Comparison of ENCODE assay signal across 30 cellular contexts in genomic region chr13:33480561-33480960, GRCh38.
"Had no signal": no experiment of that assay in that cellular context is flagged by ENCODE, and none has a peak within 500 bp of the region (broad histone marks: within the 10 kb centered on the region; RNA-seq: fewer than 3 reads in every experiment).

No MANE protein-coding gene starts in this region.

- H3K4me3 Mint-ChIP-seq: activated CD4-positive, alpha-beta T cell treated with anti-CD3 and anti-CD28 coated beads, Interleukin-2, amount 10 ng/mL, durations not matched to agents 24 days and 14 days; activated CD8-positive, alpha-beta T cell treated with anti-CD3 and anti-CD28 coated beads for 36 hours; activated T-cell treated with anti-CD3 and anti-CD28 coated beads, Interleukin-2, amount 50 U/mL, for 4 hours; activated T-helper 17 cell treated with anti-CD3 and anti-CD28 coated beads, Interleukin-2, amount 50 U/mL, for 72 hours; central memory CD8-positive, alpha-beta T cell; dendritic cell treated with granulocyte-macrophage colony-stimulating factor and Interleukin-4, amounts not matched to agents 40 ng/mL and 50 ng/mL, for 4 days; mesothelial cell of epicardium; nephron progenitor cell; stimulated activated memory B cell treated with anti-CD40 and anti-IgM and Interleukin-4, amounts not matched to agents 10 μg/mL and 1 μg/mL and 100 μg/mL, for 72 hours; stimulated activated naive CD8-positive, alpha-beta T cell treated with anti-CD3 and anti-CD28 coated beads, Interleukin-15, amount 100 ng/mL, for 72 hours had no signal

- H3K27ac ChIP-seq: epithelial cell of prostate, esophagus squamous epithelium, foreskin keratinocyte, heart left ventricle, neutrophil, ovary, right lobe of liver, thyroid gland, upper lobe of left lung had no signal

- H3K9me3 ChIP-seq: ovary, right lobe of liver, thyroid gland had no signal

- H3K27me3 ChIP-seq: esophagus squamous epithelium, foreskin keratinocyte, heart left ventricle, neutrophil, ovary, right lobe of liver, thyroid gland, upper lobe of left lung had no signal

- H3K4me1 ChIP-seq: esophagus squamous epithelium, heart left ventricle, right lobe of liver, thyroid gland, upper lobe of left lung had no signal

- H3K27ac Mint-ChIP-seq: activated CD4-positive, alpha-beta T cell treated with anti-CD3 and anti-CD28 coated beads, Interleukin-2, amount 10 ng/mL, durations not matched to agents 24 days and 14 days; activated CD8-positive, alpha-beta T cell treated with anti-CD3 and anti-CD28 coated beads for 36 hours; activated T-helper 17 cell treated with anti-CD3 and anti-CD28 coated beads, Interleukin-2, amount 50 U/mL, for 72 hours; dendritic cell treated with granulocyte-macrophage colony-stimulating factor and Interleukin-4, amounts not matched to agents 40 ng/mL and 50 ng/mL, for 4 days; mesothelial cell of epicardium; naive B cell; nephron progenitor cell; progenitor cell of endocrine pancreas; stimulated activated memory B cell treated with anti-CD40 and anti-IgM and Interleukin-4, amounts not matched to agents 10 μg/mL and 1 μg/mL and 100 μg/mL, for 72 hours; stimulated activated naive CD8-positive, alpha-beta T cell treated with anti-CD3 and anti-CD28 coated beads, Interleukin-15, amount 100 ng/mL, for 72 hours had no signal

- H3K36me3 ChIP-seq: esophagus squamous epithelium, heart left ventricle, neutrophil, ovary, right lobe of liver, thyroid gland, upper lobe of left lung had no signal

- H3K4me1 Mint-ChIP-seq: activated CD4-positive, alpha-beta T cell treated with anti-CD3 and anti-CD28 coated beads, Interleukin-2, amount 10 ng/mL, durations not matched to agents 24 days and 14 days; activated T-helper 17 cell treated with anti-CD3 and anti-CD28 coated beads, Interleukin-2, amount 50 U/mL, for 72 hours; central memory CD8-positive, alpha-beta T cell; mesothelial cell of epicardium; naive B cell; nephron progenitor cell; stimulated activated memory B cell treated with anti-CD40 and anti-IgM and Interleukin-4, amounts not matched to agents 10 μg/mL and 1 μg/mL and 100 μg/mL, for 72 hours; stimulated activated naive CD8-positive, alpha-beta T cell treated with anti-CD3 and anti-CD28 coated beads, Interleukin-15, amount 100 ng/mL, for 72 hours had no signal

- H3K4me3 ChIP-seq: esophagus squamous epithelium, heart left ventricle, ovary, right lobe of liver, thyroid gland, upper lobe of left lung had no signal

- DNase-seq: activated CD4-positive, alpha-beta T cell treated with anti-CD3 and anti-CD28 coated beads, Interleukin-2, amount 10 ng/mL, durations not matched to agents 24 days and 14 days; activated CD4-positive, CD25-positive, alpha-beta regulatory T cell treated with anti-CD3 and anti-CD28 coated beads, Interleukin-2, amount 50 U/mL, for 72 hours; activated CD8-positive, alpha-beta T cell treated with anti-CD3 and anti-CD28 coated beads for 36 hours; activated gamma-delta T cell treated with Interleukin-2 at 50 U/mL for 16 hours; activated naive CD4-positive, alpha-beta T cell treated with anti-CD3 and anti-CD28 coated beads, Interleukin-2, amount 50 U/mL, for 16 hours; activated T-cell treated with anti-CD3 and anti-CD28 coated beads, Interleukin-2, amount 50 U/mL, for 4 hours; amygdala; esophagus squamous epithelium; heart left ventricle; naive B cell; nephron progenitor cell; ovary; right lobe of liver; small intestine; stimulated activated CD4-positive, alpha-beta T cell treated with anti-CD3 and anti-CD28 coated beads, Interleukin-1b, Interleukin-23, amount 100 ng/mL, for 48 hours; stimulated activated CD4-positive, alpha-beta T cell treated with anti-CD3 and anti-CD28 coated beads, Interleukin-4, amount 100 ng/mL, for 4 hours; stimulated activated CD8-positive, alpha-beta memory T cell treated with anti-CD3 and anti-CD28 coated beads, Interleukin-4, amount 100 ng/mL, for 48 hours; stimulated activated naive CD8-positive, alpha-beta T cell treated with anti-CD3 and anti-CD28 coated beads, Interleukin-15, amount 100 ng/mL, for 72 hours; T-helper 2 cell; thyroid gland; upper lobe of left lung had no signal

- H3K27me3 Mint-ChIP-seq: activated CD4-positive, alpha-beta T cell treated with anti-CD3 and anti-CD28 coated beads, Interleukin-2, amount 10 ng/mL, durations not matched to agents 24 days and 14 days; dendritic cell treated with granulocyte-macrophage colony-stimulating factor and Interleukin-4, amounts not matched to agents 40 ng/mL and 50 ng/mL, for 4 days; progenitor cell of endocrine pancreas had no signal

- H3K36me3 Mint-ChIP-seq: stimulated activated memory B cell treated with anti-CD40 and anti-IgM and Interleukin-4, amounts not matched to agents 10 μg/mL and 1 μg/mL and 100 μg/mL, for 72 hours had no signal
